Comparison of ENCODE assay signal across 8 cellular contexts in genomic region chr17:731943-732787, GRCh38. TPM values are rescaled to one million over a fixed set of nuclear protein-coding genes. Genes with fewer than 3 reads are reported as not detected.
DNase-seq lines count a peak whose midpoint lies in the region; ATAC-seq and TF ChIP-seq lines count a peak whose summit lies in the region.

Gene TLCD3A, plus strand, starts transcription at chr17:732596. Its CDS starts 52 bp downstream, at chr17:732648.

- WGBS in right cardiac atrium: under 1% methylated on average over 121 of the region's 121 CpGs
- WGBS in prostate gland: 0% methylated on average over 18 of the region's 121 CpGs

- peak; percentile 57 for ATAC-seq in GM18867 (IDR thresholded peaks at IDR 0.05; ENCODE audit: unreplicated experiment)
- ATAC-seq in HG03432 (IDR thresholded peaks at IDR 0.05; ENCODE audit: unreplicated experiment): peak; percentile 65
- ATAC-seq in right cardiac atrium: peak; percentile 84 to 91

- no peaks in the 10 kb centered on the region for H3K9me3 ChIP-seq in right cardiac atrium (ENCODE audit: control insufficient read depth, low read length)
- no peaks in the 10 kb centered on the region for H3K9me3 ChIP-seq in prostate gland

- DNase-seq in ACHN: peak; percentile 75
- peak; percentile 51 for DNase-seq in SW480 (ENCODE audit: low spot score)
- no peak for DNase-seq in astrocyte of the cerebellum (ENCODE audit: low read depth)
- DNase-seq in right cardiac atrium: peak; percentile 81 to 94 (median 92)
- DNase-seq in prostate gland (ENCODE audit: low spot score): peak; percentile 75
- DNase-seq in middle frontal gyrus (ENCODE audit: extremely low spot score, low spot score): no peak

- intact Hi-C loops in right cardiac atrium (cut with DNase I): no loop called here
- intact Hi-C loops in prostate gland (cut with DNase I): loop anchor here (10.0 kb wide), 1 partner anchor 253 kb away; no protein-coding TSS in a partner anchor

- H3K27ac ChIP-seq in right cardiac atrium (ENCODE audit: low read length): peak within 1 kb of the TSS; percentile 7
- peak within 1 kb of the TSS; percentile 88 to 92 for H3K27ac ChIP-seq in prostate gland

- H3K27me3 ChIP-seq in right cardiac atrium (ENCODE audit: control insufficient read depth, insufficient read depth) (no peaks in the 10 kb centered on the region), prostate gland (replicated peaks; ENCODE audit: insufficient read depth) (no peaks in the 10 kb centered on the region)

- H3K36me3 ChIP-seq in prostate gland: no peaks in the 10 kb centered on the region

- H3K4me3 ChIP-seq in astrocyte of the cerebellum (ENCODE audit: low read depth, low read length) (peak within 1 kb of the TSS; percentile 51), right cardiac atrium (ENCODE audit: low read length) (peak within 1 kb of the TSS; percentile 69), prostate gland (peak within 1 kb of the TSS; percentile 75 to 80)

- in situ Hi-C loops in ACHN (cut with HindIII; ENCODE audit: low pct_ligation_motif_present, low pct_unique_long_range_greater_than_20kb, low sequenced_read_pairs): no loop called here
- in situ Hi-C loops in astrocyte of the cerebellum (cut with HindIII; ENCODE audit: low sequenced_read_pairs): no loop called here

- TF ChIP-seq CTCF in astrocyte of the cerebellum (IDR thresholded peaks at IDR 0.05; ENCODE audit: low read depth, low read length, missing control alignments) (no peak), prostate gland (IDR thresholded peaks at IDR 0.05) (no peak)

- H3K4me1 ChIP-seq in right cardiac atrium (ENCODE audit: control insufficient read depth, insufficient read depth, low read length) (no peaks in the 10 kb centered on the region), prostate gland (replicated peaks) (peaks cover 4% of the 10 kb centered on the region)

- peak; percentile 57 for TF ChIP-seq POLR2A in prostate gland (IDR thresholded peaks at IDR 0.05)

RNA-seq across cellular contexts. Expression of gene TLCD3A, which starts in this region (rescaled TPM):
- total RNA-seq in right cardiac atrium: 1 to 10 TPM; 3.2 to 5.0 (median 4.1) TPM
- polyA plus RNA-seq in right cardiac atrium: 1.7 TPM
- 10 to 100 TPM in 1 of 2 donors, 1 to 10 TPM in 1; 8.1 to 12.0 TPM for total RNA-seq in prostate gland

Comparison
In these comparisons a context has a peak if more than half of its experiments do, and no peak if none do; other contexts are left out.
1. DNase-seq: peak in ACHN (single experiment), SW480 (single experiment), right cardiac atrium (3 of 3) and prostate gland (single experiment); none in astrocyte of the cerebellum (single experiment) and middle frontal gyrus (single experiment).
2. Peak in every context shown above with its lines, with median percentiles within 50 percentile points of each other: ATAC-seq and H3K4me3 ChIP-seq.